ENCODE assay signal across 9 cellular contexts in genomic region chr1:181092883-181093282, GRCh38. TPM values are rescaled to one million over a fixed set of nuclear protein-coding genes. Genes with fewer than 3 reads are reported as not detected.
A peak's percentile ranks its signal among the peaks of the same experiment; 100 is the strongest.
DNase-seq lines count a peak whose midpoint lies in the region; ATAC-seq and TF ChIP-seq lines count a peak whose summit lies in the region.
"Had no signal": no experiment of that assay in that cellular context is flagged by ENCODE, and none has a peak within 500 bp of the region (broad histone marks: within the 10 kb centered on the region; RNA-seq: fewer than 3 reads in every experiment).

No MANE protein-coding gene starts in this region.

- TF ChIP-seq CTCF in mesothelial cell of epicardium (IDR thresholded peaks at IDR 0.05; ENCODE audit: unreplicated experiment) = no peak

- H3K4me1 Mint-ChIP-seq in activated T-cell treated with anti-CD3 and anti-CD28 coated beads, Interleukin-2, amount 50 U/mL, for 72 hours (ENCODE audit: low read depth) = peaks cover 69% of the 10 kb centered on the region
- peaks cover 53% of the 10 kb centered on the region for H3K4me1 Mint-ChIP-seq in activated CD8-positive, alpha-beta T cell treated with anti-CD3 and anti-CD28 coated beads, Interleukin-2, amount 10 ng/mL, durations not matched to agents 7 days and 5 days (ENCODE audit: low read depth)
- peaks cover 71% of the 10 kb centered on the region for H3K4me1 Mint-ChIP-seq in stimulated activated effector memory CD8-positive, alpha-beta T cell treated with anti-CD3 and anti-CD28 coated beads, Interleukin-12 subunit alpha, Interleukin-12 subunit beta, amount 100 ng/mL, for 72 hours
- peaks cover 65% of the 10 kb centered on the region for H3K4me1 Mint-ChIP-seq in mesothelial cell of epicardium

- peaks cover 1% of the 10 kb centered on the region for H3K27me3 Mint-ChIP-seq in activated T-cell treated with anti-CD3 and anti-CD28 coated beads, Interleukin-2, amount 50 U/mL, for 72 hours (ENCODE audit: low read depth)
- no peaks in the 10 kb centered on the region for H3K27me3 Mint-ChIP-seq in activated CD8-positive, alpha-beta T cell treated with anti-CD3 and anti-CD28 coated beads, Interleukin-2, amount 10 ng/mL, durations not matched to agents 7 days and 5 days (ENCODE audit: low read depth)
- H3K27me3 Mint-ChIP-seq in mesothelial cell of epicardium (ENCODE audit: low read depth) = no peaks in the 10 kb centered on the region

- H3K4me3 Mint-ChIP-seq in activated T-cell treated with anti-CD3 and anti-CD28 coated beads, Interleukin-2, amount 50 U/mL, for 72 hours = peak overlapping the region; percentile 82 to 87
- H3K4me3 Mint-ChIP-seq in activated CD8-positive, alpha-beta T cell treated with anti-CD3 and anti-CD28 coated beads, Interleukin-2, amount 10 ng/mL, durations not matched to agents 7 days and 5 days = peak overlapping the region; percentile 20
- H3K4me3 Mint-ChIP-seq in stimulated activated effector memory CD8-positive, alpha-beta T cell treated with anti-CD3 and anti-CD28 coated beads, Interleukin-12 subunit alpha, Interleukin-12 subunit beta, amount 100 ng/mL, for 72 hours = peak overlapping the region; percentile 92
- H3K4me3 Mint-ChIP-seq in mesothelial cell of epicardium = no peak overlapping the region

- DNase-seq in activated T-cell treated with anti-CD3 and anti-CD28 coated beads, Interleukin-2, amount 50 U/mL, for 72 hours = no peak
- DNase-seq in activated T-cell treated with anti-CD3 and anti-CD28 coated beads, Interleukin-2, amount 50 U/mL, for 48 hours = no peak
- DNase-seq in activated CD8-positive, alpha-beta T cell treated with anti-CD3 and anti-CD28 coated beads, Interleukin-2, amount 10 ng/mL, durations not matched to agents 7 days and 5 days = no peak
- no peak for DNase-seq in left colon
- DNase-seq in stimulated activated effector memory CD8-positive, alpha-beta T cell treated with anti-CD3 and anti-CD28 coated beads, Interleukin-12 subunit alpha, Interleukin-12 subunit beta, amount 100 ng/mL, for 72 hours (ENCODE audit: low spot score in 2 of 2) = no peak
- no peak for DNase-seq in NOMO-1 treated with DMSO at 0.1 percent for 48 hours (lab: John Stamatoyannopoulos, UW; ENCODE audit: unreplicated experiment)
- DNase-seq in mesothelial cell of epicardium (ENCODE audit: low spot score in 2 of 2, unreplicated experiment in 2 of 2) = no peak
- DNase-seq: NCI-H2029 had no signal

- POLR2A ChIA-PET in activated CD8-positive, alpha-beta T cell treated with anti-CD3 and anti-CD28 coated beads, Interleukin-2, amount 10 ng/mL, durations not matched to agents 7 days and 5 days (lab: Charles Lee) = interaction anchor here (0.9 to 1.2 kb wide), 3 partner anchors 42 to 50 kb away, joined by 3 read pairs; no protein-coding TSS in a partner anchor

- H3K36me3 Mint-ChIP-seq in activated T-cell treated with anti-CD3 and anti-CD28 coated beads, Interleukin-2, amount 50 U/mL, for 72 hours (ENCODE audit: insufficient read depth in 2 of 2) = peaks cover 24 to 50% of the 10 kb centered on the region in 2 donors
- H3K36me3 Mint-ChIP-seq in activated CD8-positive, alpha-beta T cell treated with anti-CD3 and anti-CD28 coated beads, Interleukin-2, amount 10 ng/mL, durations not matched to agents 7 days and 5 days (ENCODE audit: low read depth) = peaks cover 62% of the 10 kb centered on the region
- peaks cover 79% of the 10 kb centered on the region for H3K36me3 Mint-ChIP-seq in stimulated activated effector memory CD8-positive, alpha-beta T cell treated with anti-CD3 and anti-CD28 coated beads, Interleukin-12 subunit alpha, Interleukin-12 subunit beta, amount 100 ng/mL, for 72 hours
- peaks cover 1% of the 10 kb centered on the region for H3K36me3 Mint-ChIP-seq in mesothelial cell of epicardium

- CTCF ChIA-PET in activated CD8-positive, alpha-beta T cell treated with anti-CD3 and anti-CD28 coated beads, Interleukin-2, amount 10 ng/mL, durations not matched to agents 7 days and 5 days (lab: Charles Lee) = interaction anchor here (0.7 to 19.0 kb wide), 4 partner anchors 11 to 57 kb away, joined by 3 to 395 read pairs (median 26); no protein-coding TSS in a partner anchor

- peak overlapping the region; percentile 74 for H3K27ac Mint-ChIP-seq in activated T-cell treated with anti-CD3 and anti-CD28 coated beads, Interleukin-2, amount 50 U/mL, for 72 hours
- H3K27ac Mint-ChIP-seq in activated CD8-positive, alpha-beta T cell treated with anti-CD3 and anti-CD28 coated beads, Interleukin-2, amount 10 ng/mL, durations not matched to agents 7 days and 5 days = no peak overlapping the region
- peak overlapping the region; percentile 15 for H3K27ac Mint-ChIP-seq in stimulated activated effector memory CD8-positive, alpha-beta T cell treated with anti-CD3 and anti-CD28 coated beads, Interleukin-12 subunit alpha, Interleukin-12 subunit beta, amount 100 ng/mL, for 72 hours
- no peak overlapping the region for H3K27ac Mint-ChIP-seq in mesothelial cell of epicardium

- no peaks in the 10 kb centered on the region for H3K9me3 Mint-ChIP-seq in activated T-cell treated with anti-CD3 and anti-CD28 coated beads, Interleukin-2, amount 50 U/mL, for 72 hours
- H3K9me3 Mint-ChIP-seq in activated CD8-positive, alpha-beta T cell treated with anti-CD3 and anti-CD28 coated beads, Interleukin-2, amount 10 ng/mL, durations not matched to agents 7 days and 5 days (ENCODE audit: insufficient read depth) = no peaks in the 10 kb centered on the region
- no peaks in the 10 kb centered on the region for H3K9me3 Mint-ChIP-seq in stimulated activated effector memory CD8-positive, alpha-beta T cell treated with anti-CD3 and anti-CD28 coated beads, Interleukin-12 subunit alpha, Interleukin-12 subunit beta, amount 100 ng/mL, for 72 hours
- H3K9me3 Mint-ChIP-seq in mesothelial cell of epicardium = no peaks in the 10 kb centered on the region

- intact Hi-C loops in left colon (cut with DNase I, micrococcal nuclease) = no loop called here

- no peak for ATAC-seq in activated T-cell treated with anti-CD3 and anti-CD28 coated beads, Interleukin-2, amount 50 U/mL, for 72 hours (replicated peaks in 1 of 2)
- ATAC-seq in activated CD8-positive, alpha-beta T cell treated with anti-CD3 and anti-CD28 coated beads, Interleukin-2, amount 10 ng/mL, durations not matched to agents 7 days and 5 days = no peak
- ATAC-seq in left colon (peak; percentile 35), HG02938 (IDR thresholded peaks at IDR 0.05; ENCODE audit: unreplicated experiment) (no peak)
- no peak for ATAC-seq in stimulated activated effector memory CD8-positive, alpha-beta T cell treated with anti-CD3 and anti-CD28 coated beads, Interleukin-12 subunit alpha, Interleukin-12 subunit beta, amount 100 ng/mL, for 72 hours

RNA-seq across cellular contexts. Expression of gene IER5, which starts 4.4 kb away (rescaled TPM):
- 10 to 100 TPM; 71.8 to 72.2 TPM for total RNA-seq in activated T-cell treated with anti-CD3 and anti-CD28 coated beads, Interleukin-2, amount 50 U/mL, for 72 hours
- total RNA-seq in activated CD8-positive, alpha-beta T cell treated with anti-CD3 and anti-CD28 coated beads, Interleukin-2, amount 10 ng/mL, durations not matched to agents 7 days and 5 days = 10 to 100 TPM; 37.2 to 38.0 TPM
- total RNA-seq in left colon (10 to 100 TPM; 13.8 to 19.8 TPM), mesothelial cell of epicardium (12.9 to 14.1 TPM (median 13.4 TPM) in 3 replicates)

RNA-seq across cellular contexts. Expression of gene MR1, which starts 59.1 kb away (rescaled TPM):
- total RNA-seq in activated T-cell treated with anti-CD3 and anti-CD28 coated beads, Interleukin-2, amount 50 U/mL, for 72 hours = 10 to 100 TPM; 48.9 to 49.9 TPM
- 10 to 100 TPM; 27.9 to 29.3 TPM for total RNA-seq in activated CD8-positive, alpha-beta T cell treated with anti-CD3 and anti-CD28 coated beads, Interleukin-2, amount 10 ng/mL, durations not matched to agents 7 days and 5 days
- total RNA-seq in left colon = 1 to 10 TPM; 5.3 to 7.5 TPM
- 4.2 to 5.5 TPM (median 4.7 TPM) in 3 replicates for total RNA-seq in mesothelial cell of epicardium

Comparison
In these comparisons a context has a peak if more than half of its experiments do, and no peak if none do; other contexts are left out.
1. H3K27ac Mint-ChIP-seq: peak in activated T-cell treated with anti-CD3 and anti-CD28 coated beads, Interleukin-2, amount 50 U/mL, for 72 hours (single experiment) and stimulated activated effector memory CD8-positive, alpha-beta T cell treated with anti-CD3 and anti-CD28 coated beads, Interleukin-12 subunit alpha, Interleukin-12 subunit beta, amount 100 ng/mL, for 72 hours (single experiment); none in activated CD8-positive, alpha-beta T cell treated with anti-CD3 and anti-CD28 coated beads, Interleukin-2, amount 10 ng/mL, durations not matched to agents 7 days and 5 days (single experiment) and mesothelial cell of epicardium (single experiment).